Comparison of ENCODE assay signal across 26 cellular contexts in the genomic region with DNA sequence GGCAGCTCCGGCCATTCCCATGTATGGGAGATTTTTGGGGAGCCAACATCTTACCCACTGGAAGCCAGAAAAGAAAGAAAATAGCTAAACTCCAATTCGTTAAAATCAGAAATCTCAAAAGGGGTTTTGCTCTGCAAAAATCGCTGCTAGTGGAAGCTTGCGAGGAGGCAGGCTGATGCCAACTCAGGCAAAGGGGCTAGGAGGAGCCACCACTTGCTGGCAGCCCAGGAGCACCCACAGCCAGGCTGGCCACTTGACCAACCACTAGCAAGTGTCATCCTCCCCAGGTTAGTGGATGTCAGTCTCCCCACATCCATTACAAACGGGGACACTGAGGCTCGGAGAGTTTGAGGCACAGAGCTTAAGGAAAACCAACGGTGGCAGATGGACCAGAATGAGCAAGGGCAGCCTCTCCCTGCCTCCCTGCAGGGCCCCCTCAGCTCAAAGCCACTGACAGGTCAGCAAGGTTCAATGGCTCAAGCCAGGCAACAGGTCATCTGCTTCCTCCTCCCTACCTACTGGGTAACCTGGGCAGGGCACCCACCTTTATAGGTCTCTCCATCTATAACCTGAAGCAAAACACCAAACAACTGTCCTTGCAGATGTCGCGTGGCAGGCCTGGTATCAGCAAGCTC. TPM values are rescaled to one million over a fixed set of nuclear protein-coding genes. Genes with fewer than 3 reads are reported as not detected.
DNase-seq lines count a peak whose midpoint lies in the region; ATAC-seq and TF ChIP-seq lines count a peak whose summit lies in the region.
"Had no signal": no experiment of that assay in that cellular context is flagged by ENCODE, and none has a peak within 500 bp of the region (broad histone marks: within the 10 kb centered on the region; RNA-seq: fewer than 3 reads in every experiment).

No MANE protein-coding gene starts in this region.

- no peak overlapping the region for H3K18ac ChIP-seq in IMR-90 (ENCODE audit: low read depth, low read length)

- peaks cover 3% of the 10 kb centered on the region; the same call in 1 of the 2 replicates for H4K20me1 ChIP-seq in IMR-90 (ENCODE audit: insufficient read depth, low read length)

- peaks cover 15% of the 10 kb centered on the region for H3K4me1 ChIP-seq in IMR-90 (ENCODE audit: control insufficient read depth, insufficient read depth, low read length)
- H3K4me1 ChIP-seq in gastrocnemius medialis: peaks cover 80 to 86% of the 10 kb centered on the region in 2 donors
- H3K4me1 ChIP-seq: stomach, tibial artery had no signal

- no peak overlapping the region for H2AK5ac ChIP-seq in IMR-90 (ENCODE audit: low read depth, low read length)

- CTCF ChIA-PET in IMR-90 (lab: Yijun Ruan, JAX): no interaction called here

- in situ Hi-C loops in IMR-90 (cut with MboI; ENCODE audit: low sequenced_read_pairs) (no loop called here), gastrocnemius medialis (cut with MboI; ENCODE audit: low sequenced_read_pairs in 4 of 4) (no loop called here)

- H2BK5ac ChIP-seq in IMR-90 (ENCODE audit: low read depth, low read length, poor library complexity, severe bottlenecking): no peak overlapping the region

- peaks cover 38% of the 10 kb centered on the region for H3K4me1 Mint-ChIP-seq in activated T-helper 17 cell treated with anti-CD3 and anti-CD28 coated beads, Interleukin-2, amount 50 U/mL, for 72 hours
- no peaks in the 10 kb centered on the region for H3K4me1 Mint-ChIP-seq in immature natural killer cell

- H3K27me3 ChIP-seq in IMR-90 (ENCODE audit: control insufficient read depth, insufficient read depth, low read length): peaks cover 25% of the 10 kb centered on the region
- H3K27me3 ChIP-seq in gastrocnemius medialis: no peaks in the 10 kb centered on the region

- no peak for DNase-seq in GM12864 (ENCODE audit: low read depth)
- no peak for DNase-seq in IMR-90
- DNase-seq in gastrocnemius medialis: peak in 1 of 2 donors; percentile 66
- no peak for DNase-seq in immature natural killer cell
- no peak for DNase-seq in amniotic stem cell (lab: John Stamatoyannopoulos, UW)
- no peak for DNase-seq in GM19238 (ENCODE audit: insufficient read length, low spot score)
- DNase-seq in NCI-H187 (lab: John Stamatoyannopoulos, UW): no peak
- DNase-seq: activated naive CD4-positive, alpha-beta T cell treated with Interleukin-2 at 50 U/mL for 16 hours; activated T-cell treated with anti-CD3 and anti-CD28 coated beads, Interleukin-2, amount 50 U/mL, for 4 hours; amygdala; EL; endodermal cell; foreskin melanocyte; hypothalamus; left ventricle myocardium inferior; NCI-H1436 treated with DMSO at 0.1 percent for 48 hours; NCI-H510A treated with DMSO at 0.1 percent for 48 hours; stomach; T-helper 2 cell; tibial artery had no signal

- no peak overlapping the region for H2BK120ac ChIP-seq in IMR-90 (ENCODE audit: low read depth, low read length)

- no peak for TF ChIP-seq RAD21 in IMR-90 (IDR thresholded peaks at IDR 0.05; ENCODE audit: low read length)

- no peaks in the 10 kb centered on the region for H3K36me3 Mint-ChIP-seq in activated T-helper 17 cell treated with anti-CD3 and anti-CD28 coated beads, Interleukin-2, amount 50 U/mL, for 72 hours (ENCODE audit: low read depth)
- H3K36me3 Mint-ChIP-seq in immature natural killer cell: no peaks in the 10 kb centered on the region

- 93% methylated on average over 3 of the region's 9 CpGs; no CpG with 5 or more reads in 1 of the 2 experiments for WGBS in IMR-90 (ENCODE audit: extremely low coverage in 2 of 2, insufficient read length in 1 of 2), 2 experiments

- H3K9me1 ChIP-seq in IMR-90 (ENCODE audit: insufficient read depth, low read length): peaks cover 8% of the 10 kb centered on the region; the same call in 1 of the 2 replicates

- H3K4ac ChIP-seq in IMR-90 (ENCODE audit: low read depth, low read length): no peak overlapping the region

- H3K9ac ChIP-seq in IMR-90 (ENCODE audit: low read depth, low read length): no peak overlapping the region

- TF ChIP-seq POLR2A in IMR-90 (IDR thresholded peaks at IDR 0.05; ENCODE audit: low read depth, low read length) (no peak), gastrocnemius medialis (IDR thresholded peaks at IDR 0.05) (no peak)

- intact Hi-C loops in IMR-90 (cut with micrococcal nuclease) (no loop called here), gastrocnemius medialis (cut with DNase I; ENCODE audit: low total_unique reads) (loop anchor here (5.0 kb wide), 1 partner anchor 1372 kb away; no protein-coding TSS in a partner anchor)

- no peak overlapping the region for H2BK20ac ChIP-seq in IMR-90 (ENCODE audit: low read depth, low read length)

- TF ChIP-seq CTCF in GM12864 (IDR thresholded peaks at IDR 0.05; ENCODE audit: low read depth, low read length, missing control alignments) (no peak), IMR-90 (conservative IDR thresholded peaks at IDR 0.05; ENCODE audit: low read depth, low read length) (no peak), gastrocnemius medialis (IDR thresholded peaks at IDR 0.05 in 4 of 5, conservative IDR thresholded peaks at IDR 0.05 in 1 of 5) (no peak)

- no TSS peak for BruUV-seq in IMR-90 (replicated peaks; lab: Mats Ljungman, UMichigan)

- no peak overlapping the region for H3K56ac ChIP-seq in IMR-90 (ENCODE audit: extremely low read depth, insufficient read depth, low read length)

- H3K4me2 ChIP-seq in IMR-90 (ENCODE audit: low read depth, low read length): no peak overlapping the region

- dilution Hi-C loops in IMR-90 (cut with HindIII; ENCODE audit: low sequenced_read_pairs, unreplicated experiment): no loop called here

- no peaks in the 10 kb centered on the region for H3K79me1 ChIP-seq in IMR-90 (ENCODE audit: low read depth in 1 of 2, low read length in 2 of 2)

- H3K4me3 ChIP-seq in GM12864 (ENCODE audit: low read depth, low read length) (peak overlapping the region; percentile 68), IMR-90 (ENCODE audit: insufficient read depth, low read depth, low read length) (no peak overlapping the region), gastrocnemius medialis (peak overlapping the region in 1 of 4 donors; percentile 15)
- H3K4me3 ChIP-seq: coronary artery, esophagus muscularis mucosa, left ventricle myocardium inferior, SK-N-MC, stomach, tibial artery had no signal

- H3K23ac ChIP-seq in IMR-90 (ENCODE audit: low read depth, low read length): no peak overlapping the region

- H3K9me3 Mint-ChIP-seq in activated T-helper 17 cell treated with anti-CD3 and anti-CD28 coated beads, Interleukin-2, amount 50 U/mL, for 72 hours: no peaks in the 10 kb centered on the region
- no peaks in the 10 kb centered on the region for H3K9me3 Mint-ChIP-seq in immature natural killer cell
- H3K9me3 Mint-ChIP-seq: activated T-cell treated with anti-CD3 and anti-CD28 coated beads, Interleukin-2, amount 50 U/mL, for 4 hours; endodermal cell had no signal

- peaks cover 23% of the 10 kb centered on the region for H3K27me3 Mint-ChIP-seq in activated T-helper 17 cell treated with anti-CD3 and anti-CD28 coated beads, Interleukin-2, amount 50 U/mL, for 72 hours
- peaks cover 0 to 6% (median 5%) of the 10 kb centered on the region in 3 donors for H3K27me3 Mint-ChIP-seq in immature natural killer cell (ENCODE audit: low read depth in 3 of 3)

- no peak overlapping the region for H3K4me3 Mint-ChIP-seq in activated T-helper 17 cell treated with anti-CD3 and anti-CD28 coated beads, Interleukin-2, amount 50 U/mL, for 72 hours
- no peak overlapping the region for H3K4me3 Mint-ChIP-seq in immature natural killer cell
- H3K4me3 Mint-ChIP-seq: activated CD4-positive, alpha-beta T cell treated with anti-CD3 and anti-CD28 coated beads for 36 hours; activated T-cell treated with anti-CD3 and anti-CD28 coated beads, Interleukin-2, amount 50 U/mL, for 4 hours; endodermal cell had no signal

- no peak overlapping the region for H4K91ac ChIP-seq in IMR-90 (ENCODE audit: insufficient read depth, low read depth, low read length)

- ATAC-seq in IMR-90 (ENCODE audit: low read depth) (no peak), gastrocnemius medialis (no peak)
- no peak for ATAC-seq in activated T-helper 17 cell treated with anti-CD3 and anti-CD28 coated beads, Interleukin-2, amount 50 U/mL, for 72 hours (replicated peaks)
- ATAC-seq: sciatic nerve had no signal

- POLR2A ChIA-PET in IMR-90 (lab: Charles Lee; ENCODE audit: unreplicated experiment): interaction anchor here (0.6 kb wide), 1 partner anchor 137 kb away, joined by 8 read pairs; no protein-coding TSS in a partner anchor

- peak overlapping the region; percentile 2 for H2AK9ac ChIP-seq in IMR-90 (replicated peaks; ENCODE audit: low read depth, low read length, poor library complexity)

- H3K9me3 ChIP-seq in IMR-90 (ENCODE audit: control insufficient read depth, insufficient read depth, low read length): no peaks in the 10 kb centered on the region
- no peaks in the 10 kb centered on the region for H3K9me3 ChIP-seq in gastrocnemius medialis
- H3K9me3 ChIP-seq: esophagus muscularis mucosa, left ventricle myocardium inferior, stomach, tibial artery had no signal

- H3K27ac ChIP-seq in IMR-90 (ENCODE audit: insufficient read depth, low read length) (no peak overlapping the region), gastrocnemius medialis (peak overlapping the region; percentile 91 to 99 (median 96))
- H3K27ac ChIP-seq: coronary artery, left ventricle myocardium inferior, SK-N-MC, tibial artery had no signal

- H4K8ac ChIP-seq in IMR-90 (ENCODE audit: low read depth in 2 of 2, low read length in 2 of 2): no peak overlapping the region

- H3K27ac Mint-ChIP-seq in activated T-helper 17 cell treated with anti-CD3 and anti-CD28 coated beads, Interleukin-2, amount 50 U/mL, for 72 hours: peak overlapping the region; percentile 17
- H3K27ac Mint-ChIP-seq in immature natural killer cell: no peak overlapping the region
- H3K27ac Mint-ChIP-seq: endodermal cell had no signal

- no peak overlapping the region for H4K5ac ChIP-seq in IMR-90 (ENCODE audit: low read depth, low read length)

- H2BK15ac ChIP-seq in IMR-90 (ENCODE audit: low read depth, low read length): no peak overlapping the region

- no peak overlapping the region for H3K14ac ChIP-seq in IMR-90 (replicated peaks; ENCODE audit: low read depth, low read length)

- no peak overlapping the region for H2AFZ ChIP-seq in IMR-90 (replicated peaks; ENCODE audit: low read length, poor library complexity)

- H3K36me3 ChIP-seq in IMR-90 (ENCODE audit: control insufficient read depth, insufficient read depth, low read length) (no peaks in the 10 kb centered on the region), gastrocnemius medialis (no peaks in the 10 kb centered on the region)
- H3K36me3 ChIP-seq: esophagus muscularis mucosa, left ventricle myocardium inferior, stomach, tibial artery had no signal

TF ChIP-seq in IMR-90, 13 proteins besides CTCF, POLR2A, EP300 and RAD21 (continues in another document):
- TF ChIP-seq SMC3 (IDR thresholded peaks at IDR 0.05; ENCODE audit: low read depth, low read length) (no peak), BHLHE40 (IDR thresholded peaks at IDR 0.05; ENCODE audit: low read depth, low read length) (no peak)

RNA-seq across cellular contexts. Expression of a gene that starts 10.8 kb away (rescaled TPM):
- total RNA-seq in IMR-90 (2012; rRNA removed) (not detected in 2 replicates), gastrocnemius medialis (10 to 100 TPM in 3 of 4 donors, 1 to 10 TPM in 1; 5.0 to 30.0 (median 20.8) TPM)
- polyA plus RNA-seq in IMR-90 (2012; rRNA removed) (0.02 and 0.07 TPM in 2 replicates), immature natural killer cell (not detected)
- polyA plus RNA-seq in IMR-90 (2012; cell fraction: cytosol; rRNA removed): under 0.01 and 0.02 TPM in 2 replicates
- 0.01 and 0.05 TPM in 2 replicates for polyA plus RNA-seq in IMR-90 (2012; cell fraction: nucleus; rRNA removed; ENCODE audit: low replicate concordance)
- under 1 TPM; 0.11 to 0.37 TPM for total RNA-seq in activated T-helper 17 cell treated with anti-CD3 and anti-CD28 coated beads, Interleukin-2, amount 50 U/mL, for 72 hours
